In genomic region chr6:165674155-165675029, GRCh38 we compare ENCODE assay signal across 15 cellular contexts. TPM values are rescaled to one million over a fixed set of nuclear protein-coding genes. Genes with fewer than 3 reads are reported as not detected.
"Had no signal": no experiment of that assay in that cellular context is flagged by ENCODE, and none has a peak within 500 bp of the region (broad histone marks: within the 10 kb centered on the region; RNA-seq: fewer than 3 reads in every experiment).

No MANE protein-coding gene starts in this region.

- H3K27ac Mint-ChIP-seq: activated CD4-positive, alpha-beta memory T cell treated with anti-CD3 and anti-CD28 coated beads, Interleukin-2, amount 10 ng/mL, durations not matched to agents 7 days and 5 days; activated naive CD8-positive, alpha-beta T cell treated with anti-CD3 and anti-CD28 coated beads, Interleukin-2, amount 10 ng/mL, durations not matched to agents 7 days and 5 days; activated T-cell treated with anti-CD3 and anti-CD28 coated beads, Interleukin-2, amount 50 U/mL, for 72 hours had no signal

- H3K4me1 Mint-ChIP-seq: activated CD4-positive, alpha-beta memory T cell treated with anti-CD3 and anti-CD28 coated beads, Interleukin-2, amount 10 ng/mL, durations not matched to agents 7 days and 5 days; activated naive CD8-positive, alpha-beta T cell treated with anti-CD3 and anti-CD28 coated beads, Interleukin-2, amount 10 ng/mL, durations not matched to agents 7 days and 5 days had no signal

- H3K36me3 ChIP-seq: breast epithelium, left ventricle myocardium inferior, transverse colon had no signal

- H3K27ac ChIP-seq: breast epithelium, left ventricle myocardium inferior, transverse colon had no signal

- DNase-seq: activated CD4-positive, alpha-beta memory T cell treated with anti-CD3 and anti-CD28 coated beads, Interleukin-2, amount 10 ng/mL, durations not matched to agents 7 days and 5 days; activated naive CD8-positive, alpha-beta T cell treated with anti-CD3 and anti-CD28 coated beads, Interleukin-2, amount 10 ng/mL, durations not matched to agents 7 days and 5 days; activated T-cell treated with anti-CD3 and anti-CD28 coated beads, Interleukin-2, amount 50 U/mL, for 72 hours; aorta; foreskin fibroblast; left ventricle myocardium inferior; posterior cingulate gyrus; right cardiac atrium; stimulated activated naive CD4-positive, alpha-beta T cell; substantia nigra; T-helper 9 cell; transverse colon had no signal

- H3K27me3 Mint-ChIP-seq: activated naive CD8-positive, alpha-beta T cell treated with anti-CD3 and anti-CD28 coated beads, Interleukin-2, amount 10 ng/mL, durations not matched to agents 7 days and 5 days had no signal

- ATAC-seq: activated T-cell treated with anti-CD3 and anti-CD28 coated beads, Interleukin-2, amount 50 U/mL, for 72 hours; esophagus mucosa; right cardiac atrium had no signal

- H3K4me3 Mint-ChIP-seq: activated CD4-positive, alpha-beta memory T cell treated with anti-CD3 and anti-CD28 coated beads, Interleukin-2, amount 10 ng/mL, durations not matched to agents 7 days and 5 days; activated naive CD8-positive, alpha-beta T cell treated with anti-CD3 and anti-CD28 coated beads, Interleukin-2, amount 10 ng/mL, durations not matched to agents 7 days and 5 days; activated T-cell treated with anti-CD3 and anti-CD28 coated beads, Interleukin-2, amount 50 U/mL, for 72 hours had no signal

- H3K36me3 Mint-ChIP-seq: activated naive CD8-positive, alpha-beta T cell treated with anti-CD3 and anti-CD28 coated beads, Interleukin-2, amount 10 ng/mL, durations not matched to agents 7 days and 5 days had no signal

- H3K4me1 ChIP-seq: breast epithelium, transverse colon had no signal

- H3K4me3 ChIP-seq: breast epithelium, left ventricle myocardium inferior, transverse colon had no signal

- H3K9me3 ChIP-seq: breast epithelium, left ventricle myocardium inferior, transverse colon had no signal

RNA-seq across cellular contexts. Expression of gene PDE10A, which starts 11.4 kb away (rescaled TPM):
- total RNA-seq: activated CD4-positive, alpha-beta memory T cell treated with anti-CD3 and anti-CD28 coated beads, Interleukin-2, amount 10 ng/mL, durations not matched to agents 7 days and 5 days; activated naive CD8-positive, alpha-beta T cell treated with anti-CD3 and anti-CD28 coated beads, Interleukin-2, amount 10 ng/mL, durations not matched to agents 7 days and 5 days; activated T-cell treated with anti-CD3 and anti-CD28 coated beads, Interleukin-2, amount 50 U/mL, for 72 hours had no signal
- polyA plus RNA-seq: keratinocyte had no signal
